Comparison of ENCODE assay signal across 9 cellular contexts in the genomic region with DNA sequence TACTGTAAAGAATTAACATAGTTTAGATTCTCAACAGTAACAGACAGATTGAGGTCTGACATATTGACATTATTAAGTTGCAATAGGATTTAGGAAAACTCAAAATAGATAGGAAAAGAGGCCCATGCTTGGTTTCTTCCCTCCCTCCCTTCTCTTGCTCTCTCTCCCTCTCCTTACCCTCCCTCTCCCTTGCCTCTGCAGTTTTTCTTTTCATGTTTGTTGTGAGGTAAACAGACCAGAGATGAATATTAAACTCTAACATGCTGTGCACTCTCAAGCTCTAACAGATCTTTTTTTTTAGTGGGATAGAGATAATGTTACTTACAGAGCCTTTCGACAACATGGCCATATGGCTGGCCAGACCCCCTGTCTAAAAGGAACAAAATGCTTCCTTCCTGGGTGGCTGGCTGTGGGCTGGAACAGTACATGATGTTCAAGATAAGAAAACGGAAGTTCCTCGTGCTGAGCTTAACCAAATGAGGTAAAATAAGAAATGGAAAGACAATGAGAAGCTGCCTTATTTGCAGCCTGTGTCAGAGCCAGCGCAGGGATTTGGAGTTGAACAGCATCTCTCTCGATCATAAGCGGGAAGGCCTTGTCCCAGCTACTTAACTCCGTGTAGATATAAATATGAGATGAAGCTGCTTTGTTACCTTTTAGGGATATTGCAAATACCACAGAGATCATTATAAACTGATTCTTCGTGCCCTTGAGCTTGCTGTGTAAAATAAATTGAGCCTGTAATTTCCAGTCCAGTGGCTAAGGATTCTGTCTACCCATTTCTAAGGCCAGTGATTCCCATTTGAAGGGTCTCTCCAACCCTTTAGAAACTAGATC.
DNase-seq lines count a peak whose midpoint lies in the region; ATAC-seq and TF ChIP-seq lines count a peak whose summit lies in the region.
"Had no signal": no experiment of that assay in that cellular context is flagged by ENCODE, and none has a peak within 500 bp of the region (broad histone marks: within the 10 kb centered on the region; RNA-seq: fewer than 3 reads in every experiment).

No MANE protein-coding gene starts in this region.

- H3K9me3 Mint-ChIP-seq in chondrocyte (ENCODE audit: low read depth) = peaks cover 11% of the 10 kb centered on the region
- no peaks in the 10 kb centered on the region for H3K9me3 Mint-ChIP-seq in nephron

- H3K36me3 Mint-ChIP-seq in chondrocyte (ENCODE audit: low read depth) (no peaks in the 10 kb centered on the region), nephron (ENCODE audit: low read depth) (peaks cover 4% of the 10 kb centered on the region)

- no peaks in the 10 kb centered on the region for H3K27me3 Mint-ChIP-seq in chondrocyte (ENCODE audit: low read depth)
- H3K27me3 Mint-ChIP-seq in nephron (ENCODE audit: low read depth) = no peaks in the 10 kb centered on the region

- H3K4me3 Mint-ChIP-seq in chondrocyte (ENCODE audit: unreplicated experiment) (no peak overlapping the region), nephron (no peak overlapping the region)

- H3K27ac Mint-ChIP-seq in chondrocyte (ENCODE audit: unreplicated experiment) = peak overlapping the region; percentile 49
- peak overlapping the region; percentile 34 to 66 (median 53) for H3K27ac Mint-ChIP-seq in nephron

- TF ChIP-seq CTCF in chondrocyte (IDR thresholded peaks at IDR 0.05) (no peak), nephron (IDR thresholded peaks at IDR 0.05; ENCODE audit: unreplicated experiment in 3 of 3) (no peak)

- DNase-seq in DMS 273 (lab: John Stamatoyannopoulos, UW; ENCODE audit: unreplicated experiment) (peak; percentile 83), NCI-H82 treated with DMSO at 0.1 percent for 48 hours (lab: John Stamatoyannopoulos, UW; ENCODE audit: unreplicated experiment) (peak; percentile 38), chondrocyte (ENCODE audit: low spot score) (no peak), NCI-H226 (no peak)
- DNase-seq: pancreas had no signal

- peaks cover 77% of the 10 kb centered on the region for H3K4me1 Mint-ChIP-seq in chondrocyte (ENCODE audit: low read depth)
- peaks cover 72% of the 10 kb centered on the region for H3K4me1 Mint-ChIP-seq in nephron

- ATAC-seq in HG03521 (IDR thresholded peaks at IDR 0.05; ENCODE audit: unreplicated experiment) (no peak), HG02870 (IDR thresholded peaks at IDR 0.05; ENCODE audit: unreplicated experiment) (no peak), GM18861 (IDR thresholded peaks at IDR 0.05; ENCODE audit: unreplicated experiment) (no peak)

Comparison
In these comparisons a context has a peak if more than half of its experiments do, and no peak if none do; other contexts are left out.
1. DNase-seq: peak in DMS 273 (single experiment) and NCI-H82 treated with DMSO at 0.1 percent for 48 hours (single experiment); none in chondrocyte (single experiment) and NCI-H226 (single experiment).